In the genomic region with DNA sequence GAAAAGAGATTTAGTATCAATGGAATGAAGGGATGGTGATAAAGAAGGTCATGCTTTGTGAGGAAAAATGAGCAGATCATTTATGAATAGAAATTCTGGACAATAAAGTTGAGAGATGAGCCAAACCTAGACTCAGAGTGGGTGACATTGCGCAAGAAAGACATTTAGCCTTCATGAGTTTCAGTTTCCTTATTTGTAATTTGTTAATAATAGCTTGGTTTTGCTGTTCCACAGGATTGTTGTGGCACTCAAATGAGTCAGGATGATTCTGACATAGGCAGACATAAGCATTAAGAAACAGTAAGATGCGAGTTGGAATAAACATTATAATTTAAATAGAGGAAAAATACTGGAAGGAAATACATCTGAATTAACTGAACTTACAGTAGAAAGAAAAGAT, we compare ENCODE assay signal across 9 cellular contexts. TPM values are rescaled to one million over a fixed set of nuclear protein-coding genes. Genes with fewer than 3 reads are reported as not detected.
DNase-seq lines count a peak whose midpoint lies in the region; ATAC-seq lines count a peak whose summit lies in the region.
"Had no signal": no experiment of that assay in that cellular context is flagged by ENCODE, and none has a peak within 500 bp of the region (broad histone marks: within the 10 kb centered on the region; RNA-seq: fewer than 3 reads in every experiment).

No MANE protein-coding gene starts in this region.

- H3K79me1 ChIP-seq in mesenchymal stem cell (replicated peaks; ENCODE audit: low read length, poor library complexity, severe bottlenecking) = peaks cover 2% of the 10 kb centered on the region

- DNase-seq in SIG-M5 treated with dmso at 0.1 percent for 504 hours (lab: John Stamatoyannopoulos, UW; ENCODE audit: unreplicated experiment) (peak; percentile 71), mesenchymal stem cell (peak; percentile 95), activated gamma-delta T cell treated with Interleukin-2 at 50 U/mL for 16 hours (no peak), COLO668 (lab: John Stamatoyannopoulos, UW; ENCODE audit: unreplicated experiment) (no peak), UCSD-AML1 (lab: John Stamatoyannopoulos, UW; ENCODE audit: unreplicated experiment) (no peak)
- no peak for DNase-seq in stimulated activated CD4-positive, alpha-beta T cell treated with anti-CD3 and anti-CD28 coated beads, Interleukin-4, amount 100 ng/mL, for 1 hour
- DNase-seq: heart left ventricle had no signal

- no peak overlapping the region for H3K23ac ChIP-seq in mesenchymal stem cell (ENCODE audit: low read length in 2 of 2)

- H3K4me3 ChIP-seq in mesenchymal stem cell (ENCODE audit: insufficient read depth in 1 of 2, low read depth in 1 of 2, low read length in 2 of 2) = peak overlapping the region in 1 of 2 experiments; percentile 8
- H3K4me3 ChIP-seq: heart left ventricle had no signal

- H3K9me3 ChIP-seq in mesenchymal stem cell (ENCODE audit: control insufficient read depth, low read length) = no peaks in the 10 kb centered on the region
- H3K9me3 ChIP-seq: heart left ventricle had no signal

- no peak overlapping the region for H2AFZ ChIP-seq in mesenchymal stem cell (ENCODE audit: low read depth, low read length)

- no peaks in the 10 kb centered on the region for H3K36me3 ChIP-seq in mesenchymal stem cell (ENCODE audit: control insufficient read depth in 1 of 2, insufficient read depth in 2 of 2, low read depth in 1 of 2, low read length in 2 of 2)
- H3K36me3 ChIP-seq: heart left ventricle had no signal

- H3K18ac ChIP-seq in mesenchymal stem cell (ENCODE audit: low read depth in 1 of 2, low read length in 2 of 2) = no peak overlapping the region

- no peak overlapping the region for H2BK5ac ChIP-seq in mesenchymal stem cell (ENCODE audit: low read depth, low read length, poor library complexity, severe bottlenecking)

- H3K4me1 ChIP-seq in mesenchymal stem cell (ENCODE audit: control insufficient read depth, insufficient read depth, low read depth, low read length) = peaks cover 4% of the 10 kb centered on the region

- no peak overlapping the region for H3K27ac ChIP-seq in mesenchymal stem cell (ENCODE audit: low read length, poor library complexity, severe bottlenecking)

- no peak overlapping the region for H2BK12ac ChIP-seq in mesenchymal stem cell (ENCODE audit: low read length in 2 of 2)

- no peak overlapping the region for H3K4me2 ChIP-seq in mesenchymal stem cell (ENCODE audit: low read length, poor library complexity, severe bottlenecking)

- no peak overlapping the region for H3K14ac ChIP-seq in mesenchymal stem cell (ENCODE audit: low read length in 2 of 2)

- H3K4ac ChIP-seq in mesenchymal stem cell (ENCODE audit: low read depth in 1 of 2, low read length in 2 of 2) = no peak overlapping the region

- WGBS in mesenchymal stem cell = 47% methylated on average over 1 of the region's 2 CpGs

- no peak overlapping the region for H4K91ac ChIP-seq in mesenchymal stem cell (ENCODE audit: low read length)

- H2AK5ac ChIP-seq in mesenchymal stem cell (ENCODE audit: low read length, severe bottlenecking) = no peak overlapping the region

- H3K27me3 ChIP-seq in mesenchymal stem cell (ENCODE audit: control insufficient read depth in 1 of 2, insufficient read depth in 1 of 2, low read length in 2 of 2) = no peaks in the 10 kb centered on the region
- H3K27me3 ChIP-seq: heart left ventricle had no signal

- H2BK120ac ChIP-seq in mesenchymal stem cell (ENCODE audit: low read depth, low read length) = no peak overlapping the region

- peak; percentile 99 for ATAC-seq in GM18870 (IDR thresholded peaks at IDR 0.05; ENCODE audit: unreplicated experiment)
- peak; percentile 93 for ATAC-seq in HG02870 (IDR thresholded peaks at IDR 0.05; ENCODE audit: unreplicated experiment)

- no peak overlapping the region for H2BK15ac ChIP-seq in mesenchymal stem cell (ENCODE audit: low read depth, poor library complexity, severe bottlenecking)

- no peak overlapping the region for H4K8ac ChIP-seq in mesenchymal stem cell (ENCODE audit: low read length)

- peak overlapping the region; percentile 79 for H3K9ac ChIP-seq in mesenchymal stem cell (ENCODE audit: low read length)

RNA-seq across cellular contexts. Expression of gene ITGA2, which starts 34.8 kb away (rescaled TPM):
- 24.1 TPM for polyA plus RNA-seq in mesenchymal stem cell (2013, experiment 1 of 2)
- 23.8 TPM for polyA plus RNA-seq in mesenchymal stem cell (2013, experiment 2 of 2)

Comparison
In these comparisons a context has a peak if more than half of its experiments do, and no peak if none do; other contexts are left out.
1. DNase-seq: peak in SIG-M5 treated with dmso at 0.1 percent for 504 hours (single experiment) and mesenchymal stem cell (single experiment); none in activated gamma-delta T cell treated with Interleukin-2 at 50 U/mL for 16 hours (single experiment), stimulated activated CD4-positive, alpha-beta T cell treated with anti-CD3 and anti-CD28 coated beads, Interleukin-4, amount 100 ng/mL, for 1 hour (single experiment), COLO668 (single experiment) and UCSD-AML1 (single experiment).